8 cellular contexts compared by ENCODE assay signal in the genomic region with DNA sequence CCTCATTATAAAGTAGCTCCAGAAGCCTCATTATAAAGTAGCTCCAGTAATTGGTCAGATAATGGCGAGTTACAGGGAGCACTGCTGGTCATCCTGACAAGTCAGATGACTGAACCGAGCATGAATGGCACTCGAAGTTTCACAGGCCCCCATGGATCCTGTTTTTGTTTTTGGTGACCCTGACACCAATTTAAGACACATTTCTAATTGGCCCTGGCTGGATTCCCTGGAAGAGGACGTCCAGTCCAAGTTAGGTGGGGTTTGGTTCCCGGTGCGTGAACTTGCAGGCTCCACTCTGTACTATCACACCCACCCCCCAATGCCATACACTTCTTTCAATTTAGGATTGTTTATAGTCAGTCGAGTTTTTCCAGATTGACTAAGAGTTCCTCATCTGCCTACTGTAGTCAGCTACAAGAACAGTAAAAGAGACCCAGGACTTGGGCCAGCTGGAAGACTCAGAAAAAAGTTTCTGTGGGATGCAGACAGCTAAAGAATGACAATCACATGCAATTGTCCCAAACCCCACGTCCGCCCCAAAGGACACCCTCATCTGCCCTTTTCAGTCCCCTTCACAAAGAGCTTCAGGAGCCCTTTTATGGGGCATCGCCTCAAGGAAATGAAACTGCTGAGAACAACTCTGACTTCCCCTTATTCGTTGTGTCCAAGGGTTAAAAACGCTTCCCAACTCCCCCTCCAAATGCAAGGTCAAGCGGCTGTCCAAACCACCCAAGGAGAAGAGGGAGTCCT.
A peak's percentile ranks its signal among the peaks of the same experiment; 100 is the strongest.
DNase-seq lines count a peak whose midpoint lies in the region; ATAC-seq and TF ChIP-seq lines count a peak whose summit lies in the region.

No MANE protein-coding gene starts in this region.

- peaks cover 67% of the 10 kb centered on the region for H3K4me1 Mint-ChIP-seq in nephron

- no peak for TF ChIP-seq CTCF in C4-2B (conservative IDR thresholded peaks at IDR 0.05)
- TF ChIP-seq CTCF in nephron (IDR thresholded peaks at IDR 0.05; ENCODE audit: unreplicated experiment in 3 of 3) = no peak

- H3K27ac ChIP-seq in C4-2B = peak overlapping the region; percentile 79
- H3K27ac ChIP-seq in effector memory CD4-positive, alpha-beta T cell (ENCODE audit: insufficient read depth, low read length, poor library complexity, severe bottlenecking) = peak overlapping the region; percentile 79

- peak overlapping the region; percentile 98 to 100 (median 99) for H3K4me3 Mint-ChIP-seq in nephron

- no peaks in the 10 kb centered on the region for H3K27me3 ChIP-seq in effector memory CD4-positive, alpha-beta T cell (replicated peaks; ENCODE audit: control insufficient read depth, insufficient read depth, low read length, poor library complexity, severe bottlenecking)

- H3K27ac Mint-ChIP-seq in nephron = peak overlapping the region; percentile 96 to 99 (median 98)

- H3K27me3 Mint-ChIP-seq in nephron (ENCODE audit: low read depth) = no peaks in the 10 kb centered on the region

- peak; percentile 65 for DNase-seq in OCI-M1 (lab: John Stamatoyannopoulos, UW)
- no peak for DNase-seq in effector memory CD4-positive, alpha-beta T cell
- no peak for DNase-seq in stimulated activated CD4-positive, alpha-beta T cell treated with anti-CD3 and anti-CD28 coated beads, Interleukin-2, amount 100 ng/mL, for 48 hours

- H3K4me1 ChIP-seq in effector memory CD4-positive, alpha-beta T cell (ENCODE audit: control insufficient read depth, insufficient read depth, low read length, poor library complexity, severe bottlenecking) = peaks cover 34% of the 10 kb centered on the region

- no peaks in the 10 kb centered on the region for H3K9me3 Mint-ChIP-seq in nephron

- ATAC-seq in HG02981 (IDR thresholded peaks at IDR 0.05; ENCODE audit: unreplicated experiment) (no peak), GM21723 (IDR thresholded peaks at IDR 0.05; ENCODE audit: unreplicated experiment) (no peak), GM21367 (IDR thresholded peaks at IDR 0.05; ENCODE audit: unreplicated experiment) (no peak)

- no peaks in the 10 kb centered on the region for H3K36me3 ChIP-seq in effector memory CD4-positive, alpha-beta T cell (ENCODE audit: control insufficient read depth, insufficient read depth, low read length)

- peaks cover 43% of the 10 kb centered on the region for H3K36me3 Mint-ChIP-seq in nephron (ENCODE audit: low read depth)

- H3K9me3 ChIP-seq in effector memory CD4-positive, alpha-beta T cell (ENCODE audit: control insufficient read depth, low read length) = no peaks in the 10 kb centered on the region

- peak overlapping the region; percentile 96 for H3K4me3 ChIP-seq in effector memory CD4-positive, alpha-beta T cell (ENCODE audit: insufficient read depth, low read depth, low read length, poor library complexity, severe bottlenecking)
